Comparison of ENCODE assay signal across 1 cellular context in genomic region chr6:26088344-26088743, GRCh38.
TF ChIP-seq lines count a peak whose summit lies in the region.

No MANE protein-coding gene starts in this region.

TF ChIP-seq in GM23338, 12 proteins besides CTCF, POLR2A, EP300 and RAD21:
- TF ChIP-seq ZNF462 (CRISPR knock-in tag; IDR thresholded peaks at IDR 0.05) (no peak), NANOG (IDR thresholded peaks at IDR 0.05; ENCODE audit: borderline replicate concordance) (no peak), ETS1 (IDR thresholded peaks at IDR 0.05) (no peak), STAT1 (IDR thresholded peaks at IDR 0.05; ENCODE audit: unreplicated experiment) (no peak), REST (IDR thresholded peaks at IDR 0.05; ENCODE audit: unreplicated experiment) (no peak)
